In the genomic region with DNA sequence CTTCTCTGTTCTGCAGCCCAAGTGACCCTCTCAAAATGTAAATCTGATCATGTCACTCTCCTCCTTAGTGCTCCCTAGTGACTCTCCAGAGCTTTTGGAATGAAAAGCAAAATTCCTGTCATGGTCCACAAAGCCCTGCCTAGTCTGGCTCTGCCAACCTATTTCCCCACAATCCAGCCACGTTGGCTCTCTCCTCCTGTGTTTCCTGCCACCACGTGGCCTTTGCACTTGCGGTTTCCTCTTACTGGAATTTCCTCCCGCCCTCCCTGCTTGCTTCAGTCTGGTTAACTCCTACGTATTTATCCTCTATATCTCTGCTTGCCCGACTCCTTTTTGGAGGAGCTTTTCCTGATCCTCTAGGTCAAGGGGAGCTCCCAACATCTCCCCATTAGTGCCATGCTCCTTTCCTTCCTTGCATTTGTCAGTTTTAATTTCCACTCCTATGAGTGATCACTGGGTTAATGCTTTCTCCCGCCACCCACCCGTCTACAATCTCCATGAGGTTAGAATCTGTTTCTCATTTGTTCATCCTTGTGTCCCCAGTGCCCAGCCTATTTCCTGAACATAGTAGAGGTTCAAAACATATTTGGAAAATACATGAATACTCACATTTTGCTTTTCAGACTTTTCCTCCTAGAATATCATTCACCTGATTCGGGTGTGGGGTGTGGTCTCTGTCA, we compare ENCODE assay signal across 1 cellular context.
A peak's percentile ranks its signal among the peaks of the same experiment; 100 is the strongest.
TF ChIP-seq lines count a peak whose summit lies in the region.

No MANE protein-coding gene starts in this region.

TF ChIP-seq in K562, 482 proteins besides CTCF, POLR2A, EP300 and RAD21 (continued from another document and continues in another):
- TF ChIP-seq FOXO4 (CRISPR knock-in tag; IDR thresholded peaks at IDR 0.05) (no peak), MAFK (IDR thresholded peaks at IDR 0.05; ENCODE audit: low read length) (no peak), RBBP5 (IDR thresholded peaks at IDR 0.05; ENCODE audit: borderline replicate concordance, insufficient read depth, low read length, poor library complexity, severe bottlenecking) (no peak), RAD51 (IDR thresholded peaks at IDR 0.05; ENCODE audit: borderline replicate concordance, low read depth) (peak; percentile 25; the same call in 1 of the 2 replicates), MYC (IDR thresholded peaks at IDR 0.05; ENCODE audit: low read depth, low read length) (peak; percentile 82), MYC (CRISPR knock-in tag; IDR thresholded peaks at IDR 0.05; ENCODE audit: borderline replicate concordance, low read depth) (no peak), EHMT2 (IDR thresholded peaks at IDR 0.05) (no peak), DNMT1 (IDR thresholded peaks at IDR 0.05) (no peak), RCOR1 (IDR thresholded peaks at IDR 0.05; ENCODE audit: borderline replicate concordance in 1 of 2, low read depth in 2 of 2, low read length in 2 of 2) (0 out of 4 replicates have a peak, but pooled peaks of 1 of the 2 experiments have one; percentile 29), ZBTB5 (IDR thresholded peaks at IDR 0.05) (no peak), BRF1 (IDR thresholded peaks at IDR 0.05; ENCODE audit: borderline replicate concordance, extremely low read depth, insufficient read length) (no peak), ZNF197 (CRISPR knock-in tag; IDR thresholded peaks at IDR 0.05; ENCODE audit: low read depth) (no peak), PHF8 (IDR thresholded peaks at IDR 0.05; ENCODE audit: borderline replicate concordance, low read length) (no peak), ZNF124 (CRISPR knock-in tag; IDR thresholded peaks at IDR 0.05) (no peak), HNRNPLL (IDR thresholded peaks at IDR 0.05; ENCODE audit: low read depth, low read length, poor library complexity, severe bottlenecking) (no peak), IRF2 (CRISPR knock-in tag; IDR thresholded peaks at IDR 0.05) (no peak), CBFB (CRISPR knock-in tag; IDR thresholded peaks at IDR 0.05) (no peak), BRF2 (IDR thresholded peaks at IDR 0.05; ENCODE audit: borderline replicate concordance, insufficient read depth, insufficient read length) (no peak), MEF2D (tag; conservative IDR thresholded peaks at IDR 0.05; ENCODE audit: low read depth) (no peak), GABPB2 (CRISPR knock-in tag; conservative IDR thresholded peaks at IDR 0.05) (no peak), SIRT6 (IDR thresholded peaks at IDR 0.05; ENCODE audit: low read depth, low read length) (no peak), MIER1 (IDR thresholded peaks at IDR 0.05; ENCODE audit: low read depth) (no peak), ZNF3 (CRISPR knock-in tag; IDR thresholded peaks at IDR 0.05) (no peak), RBM15 (IDR thresholded peaks at IDR 0.05; ENCODE audit: insufficient read depth, low read length) (no peak), ZNF311 (CRISPR knock-in tag; IDR thresholded peaks at IDR 0.05) (no peak; the same call in 1 of the 2 replicates), RREB1 (CRISPR knock-in tag; IDR thresholded peaks at IDR 0.05) (no peak), ZNF133 (CRISPR knock-in tag; IDR thresholded peaks at IDR 0.05) (no peak), ZNF184 (CRISPR knock-in tag; IDR thresholded peaks at IDR 0.05) (no peak), ARID1B (IDR thresholded peaks at IDR 0.05) (peak; percentile 65), ZNF444 (CRISPR knock-in tag; IDR thresholded peaks at IDR 0.05) (no peak), RBM25 (IDR thresholded peaks at IDR 0.05; ENCODE audit: low read depth, low read length, severe bottlenecking) (no peak), ERF (CRISPR knock-in tag; IDR thresholded peaks at IDR 0.05) (no peak), HNRNPL (IDR thresholded peaks at IDR 0.05; ENCODE audit: low read depth, low read length) (no peak)
- TF ChIP-seq, protein P1, sequence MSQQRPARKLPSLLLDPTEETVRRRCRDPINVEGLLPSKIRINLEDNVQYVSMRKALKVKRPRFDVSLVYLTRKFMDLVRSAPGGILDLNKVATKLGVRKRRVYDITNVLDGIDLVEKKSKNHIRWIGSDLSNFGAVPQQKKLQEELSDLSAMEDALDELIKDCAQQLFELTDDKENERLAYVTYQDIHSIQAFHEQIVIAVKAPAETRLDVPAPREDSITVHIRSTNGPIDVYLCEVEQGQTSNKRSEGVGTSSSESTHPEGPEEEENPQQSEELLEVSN (IDR thresholded peaks at IDR 0.05; ENCODE audit: borderline replicate concordance in 1 of 2, extremely low read depth in 1 of 2, insufficient read depth in 1 of 2, insufficient read length in 1 of 2, low read depth in 1 of 2, low read length in 1 of 2, poor library complexity in 1 of 2, severe bottlenecking in 1 of 2) = peak in 1 of 2 experiments; percentile 54
- TF ChIP-seq, protein P2, sequence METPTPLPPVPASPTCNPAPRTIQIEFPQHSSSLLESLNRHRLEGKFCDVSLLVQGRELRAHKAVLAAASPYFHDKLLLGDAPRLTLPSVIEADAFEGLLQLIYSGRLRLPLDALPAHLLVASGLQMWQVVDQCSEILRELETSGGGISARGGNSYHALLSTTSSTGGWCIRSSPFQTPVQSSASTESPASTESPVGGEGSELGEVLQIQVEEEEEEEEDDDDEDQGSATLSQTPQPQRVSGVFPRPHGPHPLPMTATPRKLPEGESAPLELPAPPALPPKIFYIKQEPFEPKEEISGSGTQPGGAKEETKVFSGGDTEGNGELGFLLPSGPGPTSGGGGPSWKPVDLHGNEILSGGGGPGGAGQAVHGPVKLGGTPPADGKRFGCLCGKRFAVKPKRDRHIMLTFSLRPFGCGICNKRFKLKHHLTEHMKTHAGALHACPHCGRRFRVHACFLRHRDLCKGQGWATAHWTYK (CRISPR knock-in tag; IDR thresholded peaks at IDR 0.05) = no peak
- TF ChIP-seq, protein P3, sequence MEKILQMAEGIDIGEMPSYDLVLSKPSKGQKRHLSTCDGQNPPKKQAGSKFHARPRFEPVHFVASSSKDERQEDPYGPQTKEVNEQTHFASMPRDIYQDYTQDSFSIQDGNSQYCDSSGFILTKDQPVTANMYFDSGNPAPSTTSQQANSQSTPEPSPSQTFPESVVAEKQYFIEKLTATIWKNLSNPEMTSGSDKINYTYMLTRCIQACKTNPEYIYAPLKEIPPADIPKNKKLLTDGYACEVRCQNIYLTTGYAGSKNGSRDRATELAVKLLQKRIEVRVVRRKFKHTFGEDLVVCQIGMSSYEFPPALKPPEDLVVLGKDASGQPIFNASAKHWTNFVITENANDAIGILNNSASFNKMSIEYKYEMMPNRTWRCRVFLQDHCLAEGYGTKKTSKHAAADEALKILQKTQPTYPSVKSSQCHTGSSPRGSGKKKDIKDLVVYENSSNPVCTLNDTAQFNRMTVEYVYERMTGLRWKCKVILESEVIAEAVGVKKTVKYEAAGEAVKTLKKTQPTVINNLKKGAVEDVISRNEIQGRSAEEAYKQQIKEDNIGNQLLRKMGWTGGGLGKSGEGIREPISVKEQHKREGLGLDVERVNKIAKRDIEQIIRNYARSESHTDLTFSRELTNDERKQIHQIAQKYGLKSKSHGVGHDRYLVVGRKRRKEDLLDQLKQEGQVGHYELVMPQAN (IDR thresholded peaks at IDR 0.05; ENCODE audit: borderline replicate concordance) = no peak
- TF ChIP-seq, protein P4, sequence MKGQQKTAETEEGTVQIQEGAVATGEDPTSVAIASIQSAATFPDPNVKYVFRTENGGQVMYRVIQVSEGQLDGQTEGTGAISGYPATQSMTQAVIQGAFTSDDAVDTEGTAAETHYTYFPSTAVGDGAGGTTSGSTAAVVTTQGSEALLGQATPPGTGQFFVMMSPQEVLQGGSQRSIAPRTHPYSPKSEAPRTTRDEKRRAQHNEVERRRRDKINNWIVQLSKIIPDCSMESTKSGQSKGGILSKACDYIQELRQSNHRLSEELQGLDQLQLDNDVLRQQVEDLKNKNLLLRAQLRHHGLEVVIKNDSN (CRISPR knock-in tag; IDR thresholded peaks at IDR 0.05) = no peak
- TF ChIP-seq, protein P5, sequence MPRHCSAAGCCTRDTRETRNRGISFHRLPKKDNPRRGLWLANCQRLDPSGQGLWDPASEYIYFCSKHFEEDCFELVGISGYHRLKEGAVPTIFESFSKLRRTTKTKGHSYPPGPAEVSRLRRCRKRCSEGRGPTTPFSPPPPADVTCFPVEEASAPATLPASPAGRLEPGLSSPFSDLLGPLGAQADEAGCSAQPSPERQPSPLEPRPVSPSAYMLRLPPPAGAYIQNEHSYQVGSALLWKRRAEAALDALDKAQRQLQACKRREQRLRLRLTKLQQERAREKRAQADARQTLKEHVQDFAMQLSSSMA (CRISPR knock-in tag; IDR thresholded peaks at IDR 0.05) = no peak
